Comparison of ENCODE assay signal across 23 cellular contexts in the genomic region with DNA sequence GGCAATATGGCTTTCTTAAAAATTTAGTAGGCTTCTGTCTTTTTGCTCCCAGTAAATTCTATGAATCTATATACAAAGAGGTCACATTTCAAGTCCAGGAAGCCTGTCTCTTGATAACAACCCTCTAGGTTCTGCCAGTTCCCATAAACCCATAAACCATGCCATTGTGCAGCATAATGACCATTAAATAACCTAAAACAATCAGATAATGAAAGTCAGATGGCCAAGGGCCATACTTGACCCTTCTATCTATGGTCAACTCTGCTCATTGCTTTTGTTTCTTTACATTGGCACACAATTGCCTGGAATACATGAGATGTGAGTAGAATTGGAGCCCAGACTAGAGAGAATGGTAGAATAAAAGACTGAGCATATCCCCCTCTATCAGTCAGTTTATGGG.
"Had no signal": no experiment of that assay in that cellular context is flagged by ENCODE, and none has a peak within 500 bp of the region (broad histone marks: within the 10 kb centered on the region; RNA-seq: fewer than 3 reads in every experiment).

No MANE protein-coding gene starts in this region.

- H3K27me3 ChIP-seq: dorsolateral prefrontal cortex, esophagus muscularis mucosa, neural progenitor cell, right atrium auricular region, suprapubic skin, vagina had no signal

- DNase-seq: dorsolateral prefrontal cortex; effector CD4-positive, alpha-beta T cell; hypothalamus; mesenchymal stem cell; naive thymus-derived CD4-positive, alpha-beta T cell; stimulated activated CD4-positive, alpha-beta T cell treated with anti-CD3 and anti-CD28 coated beads, Interleukin-12 subunit alpha, Interleukin-12 subunit beta, amount 100 ng/mL, for 4 hours; stimulated activated CD4-positive, alpha-beta T cell treated with anti-CD3 and anti-CD28 coated beads, Interleukin-1b, Interleukin-23, amount 100 ng/mL, for 48 hours; stimulated activated CD4-positive, alpha-beta T cell treated with anti-CD3 and anti-CD28 coated beads, Interleukin-4, amount 100 ng/mL, for 1 hour; stimulated activated CD8-positive, alpha-beta memory T cell treated with anti-CD3 and anti-CD28 coated beads, Interleukin-4, amount 100 ng/mL, for 48 hours; stimulated activated naive CD4-positive, alpha-beta T cell; stimulated activated naive CD8-positive, alpha-beta T cell treated with anti-CD3 and anti-CD28 coated beads, Interleukin-15, amount 100 ng/mL, for 72 hours; trophoblast cell had no signal

- H3K9me3 ChIP-seq: esophagus muscularis mucosa, right atrium auricular region, suprapubic skin, vagina had no signal

- H3K36me3 Mint-ChIP-seq: mesothelial cell of epicardium; naive thymus-derived CD4-positive, alpha-beta T cell; neural progenitor cell had no signal

- H3K27ac Mint-ChIP-seq: mesothelial cell of epicardium; naive thymus-derived CD4-positive, alpha-beta T cell; nephron; neural progenitor cell; progenitor cell of endocrine pancreas; stimulated activated naive CD8-positive, alpha-beta T cell treated with anti-CD3 and anti-CD28 coated beads, Interleukin-15, amount 100 ng/mL, for 72 hours had no signal

- H3K4me3 Mint-ChIP-seq: mesothelial cell of epicardium; naive thymus-derived CD4-positive, alpha-beta T cell; nephron; neural progenitor cell; stimulated activated naive CD8-positive, alpha-beta T cell treated with anti-CD3 and anti-CD28 coated beads, Interleukin-15, amount 100 ng/mL, for 72 hours had no signal

- H3K4me2 ChIP-seq: neural progenitor cell, smooth muscle cell had no signal

- H2AFZ ChIP-seq: neural progenitor cell, parathyroid adenoma had no signal

- H3K4me1 ChIP-seq: esophagus muscularis mucosa, parathyroid adenoma, right atrium auricular region, suprapubic skin, vagina had no signal

- H3K4me3 ChIP-seq: dorsolateral prefrontal cortex, esophagus muscularis mucosa, lung, neural progenitor cell, right atrium auricular region, smooth muscle cell, suprapubic skin, vagina had no signal

- H3K36me3 ChIP-seq: esophagus muscularis mucosa, neural progenitor cell, right atrium auricular region, suprapubic skin, vagina had no signal

- H3K4me1 Mint-ChIP-seq: mesothelial cell of epicardium; naive thymus-derived CD4-positive, alpha-beta T cell; nephron; neural progenitor cell; stimulated activated naive CD8-positive, alpha-beta T cell treated with anti-CD3 and anti-CD28 coated beads, Interleukin-15, amount 100 ng/mL, for 72 hours had no signal

- H3K79me2 ChIP-seq: parathyroid adenoma had no signal

- H3K9me3 Mint-ChIP-seq: mesothelial cell of epicardium; stimulated activated naive CD8-positive, alpha-beta T cell treated with anti-CD3 and anti-CD28 coated beads, Interleukin-15, amount 100 ng/mL, for 72 hours had no signal

- H3K9ac ChIP-seq: neural progenitor cell, parathyroid adenoma had no signal

- H3K27ac ChIP-seq: dorsolateral prefrontal cortex, esophagus muscularis mucosa, neural progenitor cell, parathyroid adenoma, right atrium auricular region, suprapubic skin, vagina had no signal
